In genomic region chr10:102808380-102808779, GRCh38 we compare ENCODE assay signal across 2 cellular contexts.
TF ChIP-seq lines count a peak whose summit lies in the region.

No MANE protein-coding gene starts in this region.

TF ChIP-seq in WTC11, 78 proteins besides CTCF, POLR2A, EP300 and RAD21 (continued from another document and continues in another):
- TF ChIP-seq ATF6 (CRISPR knock-in tag; IDR thresholded peaks at IDR 0.05) = no peak
- no peak for TF ChIP-seq ZNF532 (CRISPR knock-in tag; IDR thresholded peaks at IDR 0.05; ENCODE audit: borderline replicate concordance)
- TF ChIP-seq TP53 (CRISPR knock-in tag; IDR thresholded peaks at IDR 0.05) = no peak
- no peak for TF ChIP-seq HMGA2 (CRISPR knock-in tag; IDR thresholded peaks at IDR 0.05)
- no peak for TF ChIP-seq NR3C1 (CRISPR knock-in tag; conservative IDR thresholded peaks at IDR 0.05; ENCODE audit: low read depth)
- no peak for TF ChIP-seq ATF1 (CRISPR knock-in tag; IDR thresholded peaks at IDR 0.05)
- no peak for TF ChIP-seq PREB (CRISPR knock-in tag; IDR thresholded peaks at IDR 0.05; ENCODE audit: borderline replicate concordance)
- TF ChIP-seq ZNF232 (CRISPR knock-in tag; IDR thresholded peaks at IDR 0.05) = no peak
- TF ChIP-seq ERG (CRISPR knock-in tag; IDR thresholded peaks at IDR 0.05) = no peak
- TF ChIP-seq ETV6 (CRISPR knock-in tag; IDR thresholded peaks at IDR 0.05) = no peak
- TF ChIP-seq RELA (CRISPR knock-in tag; IDR thresholded peaks at IDR 0.05; ENCODE audit: borderline replicate concordance) = no peak
- no peak for TF ChIP-seq ZNF396 (CRISPR knock-in tag; IDR thresholded peaks at IDR 0.05; ENCODE audit: borderline replicate concordance)
- TF ChIP-seq ZNF425 (CRISPR knock-in tag; conservative IDR thresholded peaks at IDR 0.05) = no peak

TF ChIP-seq in GM12891, 5 proteins besides CTCF, POLR2A, EP300 and RAD21 (continued from another document):
- TF ChIP-seq SPI1 (IDR thresholded peaks at IDR 0.05; ENCODE audit: low read depth, low read length) = no peak
- TF ChIP-seq PAX5 (IDR thresholded peaks at IDR 0.05; ENCODE audit: insufficient read depth, low read length, severe bottlenecking) = no peak
- TF ChIP-seq POLR2AphosphoS5 (IDR thresholded peaks at IDR 0.05; ENCODE audit: low read depth, low read length) = no peak
- TF ChIP-seq POU2F2 (IDR thresholded peaks at IDR 0.05; ENCODE audit: low read depth, low read length) = no peak
